1 cellular context compared by ENCODE assay signal in the genomic region with DNA sequence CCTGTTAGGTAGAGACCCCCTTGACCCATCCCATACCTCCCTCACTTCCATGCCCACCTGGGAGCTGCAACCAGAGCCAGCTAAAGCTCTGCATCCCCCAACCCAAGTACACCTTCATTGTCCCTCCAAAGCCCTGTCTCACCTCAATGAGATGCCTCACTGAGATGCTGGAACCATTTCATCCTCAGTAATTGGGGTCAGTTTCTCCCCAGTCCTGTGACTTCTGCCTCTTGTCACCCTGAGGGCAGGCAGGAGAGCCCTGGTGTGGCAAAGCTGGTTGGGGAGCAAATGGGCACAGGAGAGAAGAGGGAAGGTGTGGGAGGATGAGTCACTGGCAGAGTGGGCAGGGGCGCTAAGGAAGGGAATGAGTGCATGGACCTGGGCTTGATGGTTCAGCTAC.
TF ChIP-seq lines count a peak whose summit lies in the region.

No MANE protein-coding gene starts in this region.

TF ChIP-seq in H1, 55 proteins besides CTCF, POLR2A, EP300 and RAD21:
- TF ChIP-seq, protein P1, sequence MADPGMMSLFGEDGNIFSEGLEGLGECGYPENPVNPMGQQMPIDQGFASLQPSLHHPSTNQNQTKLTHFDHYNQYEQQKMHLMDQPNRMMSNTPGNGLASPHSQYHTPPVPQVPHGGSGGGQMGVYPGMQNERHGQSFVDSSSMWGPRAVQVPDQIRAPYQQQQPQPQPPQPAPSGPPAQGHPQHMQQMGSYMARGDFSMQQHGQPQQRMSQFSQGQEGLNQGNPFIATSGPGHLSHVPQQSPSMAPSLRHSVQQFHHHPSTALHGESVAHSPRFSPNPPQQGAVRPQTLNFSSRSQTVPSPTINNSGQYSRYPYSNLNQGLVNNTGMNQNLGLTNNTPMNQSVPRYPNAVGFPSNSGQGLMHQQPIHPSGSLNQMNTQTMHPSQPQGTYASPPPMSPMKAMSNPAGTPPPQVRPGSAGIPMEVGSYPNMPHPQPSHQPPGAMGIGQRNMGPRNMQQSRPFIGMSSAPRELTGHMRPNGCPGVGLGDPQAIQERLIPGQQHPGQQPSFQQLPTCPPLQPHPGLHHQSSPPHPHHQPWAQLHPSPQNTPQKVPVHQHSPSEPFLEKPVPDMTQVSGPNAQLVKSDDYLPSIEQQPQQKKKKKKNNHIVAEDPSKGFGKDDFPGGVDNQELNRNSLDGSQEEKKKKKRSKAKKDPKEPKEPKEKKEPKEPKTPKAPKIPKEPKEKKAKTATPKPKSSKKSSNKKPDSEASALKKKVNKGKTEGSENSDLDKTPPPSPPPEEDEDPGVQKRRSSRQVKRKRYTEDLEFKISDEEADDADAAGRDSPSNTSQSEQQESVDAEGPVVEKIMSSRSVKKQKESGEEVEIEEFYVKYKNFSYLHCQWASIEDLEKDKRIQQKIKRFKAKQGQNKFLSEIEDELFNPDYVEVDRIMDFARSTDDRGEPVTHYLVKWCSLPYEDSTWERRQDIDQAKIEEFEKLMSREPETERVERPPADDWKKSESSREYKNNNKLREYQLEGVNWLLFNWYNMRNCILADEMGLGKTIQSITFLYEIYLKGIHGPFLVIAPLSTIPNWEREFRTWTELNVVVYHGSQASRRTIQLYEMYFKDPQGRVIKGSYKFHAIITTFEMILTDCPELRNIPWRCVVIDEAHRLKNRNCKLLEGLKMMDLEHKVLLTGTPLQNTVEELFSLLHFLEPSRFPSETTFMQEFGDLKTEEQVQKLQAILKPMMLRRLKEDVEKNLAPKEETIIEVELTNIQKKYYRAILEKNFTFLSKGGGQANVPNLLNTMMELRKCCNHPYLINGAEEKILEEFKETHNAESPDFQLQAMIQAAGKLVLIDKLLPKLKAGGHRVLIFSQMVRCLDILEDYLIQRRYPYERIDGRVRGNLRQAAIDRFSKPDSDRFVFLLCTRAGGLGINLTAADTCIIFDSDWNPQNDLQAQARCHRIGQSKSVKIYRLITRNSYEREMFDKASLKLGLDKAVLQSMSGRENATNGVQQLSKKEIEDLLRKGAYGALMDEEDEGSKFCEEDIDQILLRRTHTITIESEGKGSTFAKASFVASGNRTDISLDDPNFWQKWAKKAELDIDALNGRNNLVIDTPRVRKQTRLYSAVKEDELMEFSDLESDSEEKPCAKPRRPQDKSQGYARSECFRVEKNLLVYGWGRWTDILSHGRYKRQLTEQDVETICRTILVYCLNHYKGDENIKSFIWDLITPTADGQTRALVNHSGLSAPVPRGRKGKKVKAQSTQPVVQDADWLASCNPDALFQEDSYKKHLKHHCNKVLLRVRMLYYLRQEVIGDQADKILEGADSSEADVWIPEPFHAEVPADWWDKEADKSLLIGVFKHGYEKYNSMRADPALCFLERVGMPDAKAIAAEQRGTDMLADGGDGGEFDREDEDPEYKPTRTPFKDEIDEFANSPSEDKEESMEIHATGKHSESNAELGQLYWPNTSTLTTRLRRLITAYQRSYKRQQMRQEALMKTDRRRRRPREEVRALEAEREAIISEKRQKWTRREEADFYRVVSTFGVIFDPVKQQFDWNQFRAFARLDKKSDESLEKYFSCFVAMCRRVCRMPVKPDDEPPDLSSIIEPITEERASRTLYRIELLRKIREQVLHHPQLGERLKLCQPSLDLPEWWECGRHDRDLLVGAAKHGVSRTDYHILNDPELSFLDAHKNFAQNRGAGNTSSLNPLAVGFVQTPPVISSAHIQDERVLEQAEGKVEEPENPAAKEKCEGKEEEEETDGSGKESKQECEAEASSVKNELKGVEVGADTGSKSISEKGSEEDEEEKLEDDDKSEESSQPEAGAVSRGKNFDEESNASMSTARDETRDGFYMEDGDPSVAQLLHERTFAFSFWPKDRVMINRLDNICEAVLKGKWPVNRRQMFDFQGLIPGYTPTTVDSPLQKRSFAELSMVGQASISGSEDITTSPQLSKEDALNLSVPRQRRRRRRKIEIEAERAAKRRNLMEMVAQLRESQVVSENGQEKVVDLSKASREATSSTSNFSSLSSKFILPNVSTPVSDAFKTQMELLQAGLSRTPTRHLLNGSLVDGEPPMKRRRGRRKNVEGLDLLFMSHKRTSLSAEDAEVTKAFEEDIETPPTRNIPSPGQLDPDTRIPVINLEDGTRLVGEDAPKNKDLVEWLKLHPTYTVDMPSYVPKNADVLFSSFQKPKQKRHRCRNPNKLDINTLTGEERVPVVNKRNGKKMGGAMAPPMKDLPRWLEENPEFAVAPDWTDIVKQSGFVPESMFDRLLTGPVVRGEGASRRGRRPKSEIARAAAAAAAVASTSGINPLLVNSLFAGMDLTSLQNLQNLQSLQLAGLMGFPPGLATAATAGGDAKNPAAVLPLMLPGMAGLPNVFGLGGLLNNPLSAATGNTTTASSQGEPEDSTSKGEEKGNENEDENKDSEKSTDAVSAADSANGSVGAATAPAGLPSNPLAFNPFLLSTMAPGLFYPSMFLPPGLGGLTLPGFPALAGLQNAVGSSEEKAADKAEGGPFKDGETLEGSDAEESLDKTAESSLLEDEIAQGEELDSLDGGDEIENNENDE (IDR thresholded peaks at IDR 0.05; ENCODE audit: insufficient replicate concordance, low read length), result no peak
- TF ChIP-seq TCF12 (IDR thresholded peaks at IDR 0.05; ENCODE audit: low read depth, low read length) (no peak), RXRA (IDR thresholded peaks at IDR 0.05; ENCODE audit: insufficient read depth, low read depth, low read length) (no peak), EZH2 (IDR thresholded peaks at IDR 0.05; ENCODE audit: low read depth, low read length, severe bottlenecking) (no peak), SIX5 (IDR thresholded peaks at IDR 0.05; ENCODE audit: low read depth, low read length) (no peak)
